ENCODE assay signal across 9 cellular contexts in the genomic region with DNA sequence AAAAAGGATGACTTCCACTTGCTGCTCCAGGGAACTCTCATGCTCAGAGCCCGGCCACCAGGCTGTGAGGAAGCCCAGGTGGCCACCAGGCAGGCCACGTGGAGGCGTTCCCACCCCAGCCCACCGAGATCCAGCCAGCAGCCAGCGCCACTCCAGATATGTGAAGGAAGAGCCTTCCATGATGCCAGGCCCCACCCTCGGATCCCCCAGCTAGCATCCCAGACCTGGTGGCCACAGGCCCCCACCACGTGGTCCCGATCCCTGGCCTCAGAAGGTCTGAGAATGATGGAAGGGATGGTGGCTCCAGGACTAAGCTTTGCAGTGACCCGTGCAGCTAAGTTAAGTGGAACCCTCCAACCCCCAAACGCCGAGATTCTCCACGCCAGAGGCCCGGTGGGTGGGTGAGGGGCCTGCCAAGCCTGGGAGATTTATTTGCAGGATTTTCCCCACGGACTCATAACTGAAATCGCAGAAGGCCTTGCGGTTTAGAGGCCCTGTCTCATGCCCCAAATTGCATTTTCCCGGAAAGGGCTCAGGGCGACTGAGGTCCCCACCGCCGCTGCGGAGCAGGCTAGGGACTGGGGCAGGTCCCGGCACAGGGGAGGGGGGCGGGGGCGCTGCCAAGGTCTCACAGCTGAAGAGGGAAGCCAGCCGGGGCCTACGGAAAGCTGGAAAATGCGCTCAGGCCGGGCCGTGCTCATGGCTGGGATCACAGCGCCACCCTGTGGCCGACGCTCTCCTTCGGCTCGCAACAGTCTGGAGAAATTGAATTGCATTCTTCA. TPM values are rescaled to one million over a fixed set of nuclear protein-coding genes. Genes with fewer than 3 reads are reported as not detected.
DNase-seq lines count a peak whose midpoint lies in the region; ATAC-seq, FAIRE-seq and TF ChIP-seq lines count a peak whose summit lies in the region.
"Had no signal": no experiment of that assay in that cellular context is flagged by ENCODE, and none has a peak within 500 bp of the region (broad histone marks: within the 10 kb centered on the region; RNA-seq: fewer than 3 reads in every experiment).

No MANE protein-coding gene starts in this region.

- H3K4me1 ChIP-seq in HAP-1 (no peaks in the 10 kb centered on the region), HepG2 (ENCODE audit: insufficient read depth, low read length) (peaks cover 15% of the 10 kb centered on the region; the same call in 1 of the 2 replicates)

- POLR2A ChIA-PET in HepG2 (lab: Yijun Ruan, JAX): no interaction called here

- H3K79me2 ChIP-seq in HepG2 (ENCODE audit: insufficient read depth, low read length): no peaks in the 10 kb centered on the region

- CTCF ChIA-PET in HepG2 (lab: Yijun Ruan, JAX; ENCODE audit: low intra/inter-chr PET ratio, low total read pairs): interaction anchor here (1.0 to 1.7 kb wide), 4 partner anchors 134 to 981 kb away, joined by 3 to 26 read pairs (median 6); no protein-coding TSS in a partner anchor

- H3K9ac ChIP-seq in HepG2 (ENCODE audit: insufficient read depth, low read depth, low read length): no peak overlapping the region

- ATAC-seq in HepG2: peak; percentile 94
- no peak for ATAC-seq in HG03095 (IDR thresholded peaks at IDR 0.05; ENCODE audit: unreplicated experiment)

- TF ChIP-seq POLR2A in HepG2 (IDR thresholded peaks at IDR 0.05; ENCODE audit: insufficient read depth in 1 of 2, low read depth in 2 of 2, low read length in 2 of 2): no peak

- no peak overlapping the region for H3K27ac ChIP-seq in HepG2 (ENCODE audit: extremely low read length, insufficient read depth, low read length)

- H2AFZ ChIP-seq in HepG2 (ENCODE audit: low read length): no peak overlapping the region

- H3K36me3 ChIP-seq in HAP-1 (replicated peaks) (no peaks in the 10 kb centered on the region), HepG2 (replicated peaks in 1 of 2; ENCODE audit: control insufficient read depth in 1 of 2, insufficient read depth in 2 of 2, low read length in 2 of 2) (no peaks in the 10 kb centered on the region)

- DNase-seq in D341Med (ENCODE audit: low spot score) (peak; percentile 93), HAP-1 (ENCODE audit: low spot score in 2 of 2) (peak; percentile 64 to 83), NCI-H2171 treated with DMSO at 0.1 percent for 48 hours (lab: John Stamatoyannopoulos, UW) (peak; percentile 87), dermis blood vessel endothelial cell (peak; percentile 80), HepG2 (ENCODE audit: low spot score) (peak; percentile 53)
- peak; percentile 53 for DNase-seq in activated CD4-positive, CD25-positive, alpha-beta regulatory T cell treated with anti-CD3 and anti-CD28 coated beads, Interleukin-2, amount 50 U/mL, for 72 hours
- DNase-seq in stimulated activated CD4-positive, alpha-beta T cell treated with anti-CD3 and anti-CD28 coated beads, Interleukin-4, amount 100 ng/mL, for 48 hours (ENCODE audit: low read depth in 2 of 2): peak; percentile 43 to 54

- H3K27me3 ChIP-seq in HAP-1 (ENCODE audit: low read depth) (no peaks in the 10 kb centered on the region), HepG2 (ENCODE audit: control insufficient read depth in 1 of 2, insufficient read depth in 2 of 2, low read length in 2 of 2) (peaks cover 6 to 35% of the 10 kb centered on the region in 2 experiments; a peak in 4 of 5 replicates)

- intact Hi-C loops in HepG2 (cut with micrococcal nuclease; ENCODE audit: unreplicated experiment): loop anchor here (1.0 kb wide), 2 partner anchors 134 to 758 kb away; no protein-coding TSS in a partner anchor

- WGBS in HepG2 (ENCODE audit: low lambda C conversion rate): 22% methylated on average over 30 of the region's 34 CpGs

- FAIRE-seq in HepG2 (lab: Jason Lieb, UNC): peak; percentile 98
- FAIRE-seq: TTC549 had no signal

- H3K9me3 ChIP-seq in HAP-1 (no peaks in the 10 kb centered on the region), HepG2 (ENCODE audit: low read length) (no peaks in the 10 kb centered on the region)

- peak; percentile 96 for TF ChIP-seq CTCF in HepG2 (CRISPR knock-in tag; IDR thresholded peaks at IDR 0.05)

- in situ Hi-C loops in HAP-1 (cut with MboI; ENCODE audit: low sequenced_read_pairs): loop anchor here (25.0 kb wide), 3 partner anchors 156 to 1131 kb away; no protein-coding TSS in a partner anchor
- in situ Hi-C loops in HepG2 (cut with HindIII; ENCODE audit: extremely low pct_ligation_motif_present, low pct_unique_long_range_greater_than_20kb): loop anchor here (5.0 to 25.0 kb wide), 4 partner anchors 131 to 981 kb away; no protein-coding TSS in a partner anchor

- TF ChIP-seq EP300 in HepG2 (IDR thresholded peaks at IDR 0.05; ENCODE audit: low read depth in 2 of 2, low read length in 2 of 2) (no peak), HepG2 (CRISPR knock-in tag; IDR thresholded peaks at IDR 0.05; ENCODE audit: borderline replicate concordance) (no peak)

- H3K4me2 ChIP-seq in HepG2 (ENCODE audit: low read depth, low read length): no peak overlapping the region

- no peaks in the 10 kb centered on the region for H4K20me1 ChIP-seq in HepG2 (ENCODE audit: insufficient read depth, low read length)

- no TSS peak for BruUV-seq in HepG2 (replicated peaks; lab: Mats Ljungman, UMichigan)

- H3K4me3 ChIP-seq in HAP-1 (no peak overlapping the region), HepG2 (replicated peaks in 1 of 3; ENCODE audit: insufficient read depth in 1 of 3, low read depth in 2 of 3, low read length in 3 of 3) (no peak overlapping the region)

- TF ChIP-seq RAD21 in HepG2 (CRISPR knock-in tag; IDR thresholded peaks at IDR 0.05): peak; percentile 95

TF ChIP-seq in HepG2, 621 proteins besides CTCF, POLR2A, EP300 and RAD21 (continues in another document):
- TF ChIP-seq ZHX1 (CRISPR knock-in tag; IDR thresholded peaks at IDR 0.05; ENCODE audit: low read depth): no peak
- peak; percentile 68 for TF ChIP-seq TEAD3 (CRISPR knock-in tag; optimal IDR thresholded peaks at IDR 0.05; ENCODE audit: borderline replicate concordance)
- TF ChIP-seq HNF1B (CRISPR knock-in tag; IDR thresholded peaks at IDR 0.05): peak; percentile 52; the same call in 1 of the 2 replicates
- peak; percentile 52; the same call in 1 of the 2 replicates for TF ChIP-seq SPEN (CRISPR knock-in tag; IDR thresholded peaks at IDR 0.05; ENCODE audit: low read depth)
- TF ChIP-seq MXI1 (IDR thresholded peaks at IDR 0.05; ENCODE audit: borderline replicate concordance, low read depth, low read length): peak; percentile 42; the same call in 1 of the 3 replicates
- no peak for TF ChIP-seq KAT7 (CRISPR knock-in tag; IDR thresholded peaks at IDR 0.05; ENCODE audit: borderline replicate concordance)

RNA-seq across cellular contexts. Expression of gene CST7, which starts 31.1 kb away (rescaled TPM):
- total RNA-seq in dermis blood vessel endothelial cell (not detected in 2 replicates), HepG2 (2016; rRNA removed; fragmentation: Illumina TruSeq; extraction: Trizol) (not detected in 2 replicates)
- not detected in 2 replicates for total RNA-seq in HepG2 (2016; cell fraction: cytosol; rRNA removed; fragmentation: Illumina TruSeq; extraction: Trizol; ENCODE audit: low read depth)
- not detected in 2 replicates for total RNA-seq in HepG2 (2016; cell fraction: insoluble cytoplasmic fraction; rRNA removed; fragmentation: Illumina TruSeq; extraction: Trizol)
- total RNA-seq in HepG2 (2016; cell fraction: membrane; rRNA removed; fragmentation: Illumina TruSeq; extraction: Trizol): not detected in 2 replicates
- not detected in 2 replicates for total RNA-seq in HepG2 (2016; cell fraction: nucleus; rRNA removed; fragmentation: Illumina TruSeq; extraction: Trizol)
- polyA plus RNA-seq in HepG2 (2011; rRNA removed): not detected in 2 replicates
- polyA plus RNA-seq in HepG2 (2011; cell fraction: cytosol; rRNA removed): not detected in 2 replicates
- polyA plus RNA-seq in HepG2 (2011; cell fraction: nucleus; rRNA removed): not detected in 2 replicates
- polyA plus RNA-seq in HepG2 (2012): not detected in 2 replicates
- not detected in 2 replicates for polyA plus RNA-seq in HepG2 (2016; cell fraction: cytosol; fragmentation: Illumina TruSeq; extraction: Trizol; ENCODE audit: low read depth)
- not detected in 2 replicates for polyA plus RNA-seq in HepG2 (2016; cell fraction: insoluble cytoplasmic fraction; fragmentation: Illumina TruSeq; extraction: Trizol; ENCODE audit: low read depth)
- polyA plus RNA-seq in HepG2 (2016; cell fraction: membrane; fragmentation: Illumina TruSeq; extraction: Trizol; ENCODE audit: low read depth): not detected in 2 replicates
- polyA plus RNA-seq in HepG2 (2016; cell fraction: nucleus; fragmentation: Illumina TruSeq; extraction: Trizol; ENCODE audit: insufficient read depth, low read depth): not detected in 2 replicates
- polyA minus RNA-seq in HepG2 (2011; rRNA and poly(A)+ RNA removed; ENCODE audit: low replicate concordance): not detected in 2 replicates
- not detected in 2 replicates for polyA minus RNA-seq in HepG2 (2011; cell fraction: cytosol; rRNA and poly(A)+ RNA removed)
- not detected in 2 replicates for polyA minus RNA-seq in HepG2 (2011; cell fraction: nucleus; rRNA and poly(A)+ RNA removed)
